Comparison of ENCODE assay signal across 23 cellular contexts in genomic region chr5:125381290-125381689, GRCh38.
"Had no signal": no experiment of that assay in that cellular context is flagged by ENCODE, and none has a peak within 500 bp of the region (broad histone marks: within the 10 kb centered on the region; RNA-seq: fewer than 3 reads in every experiment).

No MANE protein-coding gene starts in this region.

- ATAC-seq: foreskin keratinocyte; gastroesophageal sphincter; heart left ventricle; left lobe of liver; mucosa of descending colon; natural killer cell treated with Interleukin-12 subunit alpha and Interleukin-12 subunit beta and Interleukin-15 and Interleukin-18, amount 100 ng/mL, for 72 hours; right cardiac atrium; stimulated activated memory B cell treated with anti-CD40 and anti-IgM and Interleukin-4, amounts not matched to agents 10 μg/mL and 1 μg/mL and 100 μg/mL, for 72 hours; stimulated activated naive CD8-positive, alpha-beta T cell treated with anti-CD3 and anti-CD28 coated beads, Interleukin-15, Interleukin-2, amounts not matched to agents 100 U/mL and 50 U/mL, for 24 hours had no signal

- H3K4me3 Mint-ChIP-seq: mesothelial cell of epicardium; naive B cell; natural killer cell treated with Interleukin-12 subunit alpha and Interleukin-12 subunit beta and Interleukin-15 and Interleukin-18, amount 100 ng/mL, for 72 hours; stimulated activated memory B cell treated with anti-CD40 and anti-IgM and Interleukin-4, amounts not matched to agents 10 μg/mL and 1 μg/mL and 100 μg/mL, for 72 hours; type B pancreatic cell had no signal

- H3K27ac Mint-ChIP-seq: mesothelial cell of epicardium; naive B cell; natural killer cell treated with Interleukin-12 subunit alpha and Interleukin-12 subunit beta and Interleukin-15 and Interleukin-18, amount 100 ng/mL, for 72 hours; stimulated activated memory B cell treated with anti-CD40 and anti-IgM and Interleukin-4, amounts not matched to agents 10 μg/mL and 1 μg/mL and 100 μg/mL, for 72 hours; type B pancreatic cell had no signal

- DNase-seq: dermis blood vessel endothelial cell; effector memory CD4-positive, alpha-beta T cell; foreskin keratinocyte; heart left ventricle; kidney; mesenchymal stem cell; mucosa of descending colon; naive B cell; nucleus accumbens; right cardiac atrium; sigmoid colon; stimulated activated CD4-positive, alpha-beta T cell treated with anti-CD3 and anti-CD28 coated beads, Interleukin-2, amount 100 ng/mL, for 24 hours; stimulated activated CD4-positive, alpha-beta T cell treated with anti-CD3 and anti-CD28 coated beads, Interleukin-4, amount 100 ng/mL, for 24 hours; stimulated activated naive CD8-positive, alpha-beta T cell treated with anti-CD3 and anti-CD28 coated beads, Interleukin-15, Interleukin-2, amounts not matched to agents 100 U/mL and 50 U/mL, for 24 hours; substantia nigra; testis; tibial artery had no signal

- H3K4me1 Mint-ChIP-seq: naive B cell; stimulated activated memory B cell treated with anti-CD40 and anti-IgM and Interleukin-4, amounts not matched to agents 10 μg/mL and 1 μg/mL and 100 μg/mL, for 72 hours had no signal

- H3K9me3 Mint-ChIP-seq: mesothelial cell of epicardium; stimulated activated memory B cell treated with anti-CD40 and anti-IgM and Interleukin-4, amounts not matched to agents 10 μg/mL and 1 μg/mL and 100 μg/mL, for 72 hours; type B pancreatic cell had no signal

- H3K27me3 Mint-ChIP-seq: naive B cell; natural killer cell treated with Interleukin-12 subunit alpha and Interleukin-12 subunit beta and Interleukin-15 and Interleukin-18, amount 100 ng/mL, for 72 hours; stimulated activated memory B cell treated with anti-CD40 and anti-IgM and Interleukin-4, amounts not matched to agents 10 μg/mL and 1 μg/mL and 100 μg/mL, for 72 hours had no signal

- H3K36me3 Mint-ChIP-seq: mesothelial cell of epicardium; natural killer cell treated with Interleukin-12 subunit alpha and Interleukin-12 subunit beta and Interleukin-15 and Interleukin-18, amount 100 ng/mL, for 72 hours; stimulated activated memory B cell treated with anti-CD40 and anti-IgM and Interleukin-4, amounts not matched to agents 10 μg/mL and 1 μg/mL and 100 μg/mL, for 72 hours; type B pancreatic cell had no signal
